9 cellular contexts compared by ENCODE assay signal in the genomic region with DNA sequence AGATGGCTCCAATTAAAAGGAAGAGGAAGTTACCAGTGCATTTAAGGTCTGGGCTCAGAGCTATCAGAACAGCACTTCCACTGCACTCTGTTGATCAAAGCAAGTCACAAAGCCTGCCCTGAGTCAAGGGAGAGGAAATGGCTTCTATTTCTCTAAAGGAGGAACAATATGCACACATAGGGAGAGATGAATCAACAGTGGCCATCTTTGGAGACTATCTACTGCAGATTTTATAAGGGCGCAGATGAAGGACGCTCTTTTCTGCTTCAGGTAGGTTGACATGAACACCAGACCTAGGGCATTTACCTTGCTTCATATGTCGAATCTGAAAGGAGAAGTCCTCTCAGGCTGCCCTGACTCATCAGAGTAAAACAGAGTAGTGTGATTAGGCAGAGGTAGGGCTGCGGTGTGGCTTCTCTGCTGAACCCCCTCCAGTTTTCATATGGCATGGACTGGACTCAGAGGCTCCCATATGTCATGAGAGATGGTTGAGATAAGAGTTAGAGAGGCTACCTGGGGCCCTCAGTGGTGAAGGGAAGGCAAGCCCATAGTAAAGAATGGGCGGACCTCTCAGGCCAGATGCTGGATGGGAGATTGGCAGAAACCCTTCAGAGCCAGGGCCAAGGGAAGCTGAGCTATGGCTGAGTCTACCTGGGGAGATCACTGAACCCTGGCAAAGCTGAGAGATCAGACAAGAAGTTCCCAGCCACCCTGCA.
DNase-seq lines count a peak whose midpoint lies in the region; ATAC-seq, FAIRE-seq and TF ChIP-seq lines count a peak whose summit lies in the region.
"Had no signal": no experiment of that assay in that cellular context is flagged by ENCODE, and none has a peak within 500 bp of the region (broad histone marks: within the 10 kb centered on the region; RNA-seq: fewer than 3 reads in every experiment).

No MANE protein-coding gene starts in this region.

- no peak overlapping the region for H3K4me3 Mint-ChIP-seq in dendritic cell treated with granulocyte-macrophage colony-stimulating factor and Interleukin-4, amounts not matched to agents 40 ng/mL and 50 ng/mL, for 4 days

- TF ChIP-seq CTCF in coronary artery (IDR thresholded peaks at IDR 0.05) (no peak), left lung (IDR thresholded peaks at IDR 0.05) (no peak), D721Med (IDR thresholded peaks at IDR 0.05; ENCODE audit: insufficient read depth, missing control alignments) (no peak)

- peaks cover 17 to 48% of the 10 kb centered on the region in 2 donors for H3K4me1 ChIP-seq in left lung

- H3K4me3 ChIP-seq in coronary artery: no peak overlapping the region
- no peak overlapping the region for H3K4me3 ChIP-seq in left lung

- no peaks in the 10 kb centered on the region for H3K9me3 Mint-ChIP-seq in dendritic cell treated with granulocyte-macrophage colony-stimulating factor and Interleukin-4, amounts not matched to agents 40 ng/mL and 50 ng/mL, for 4 days

- H3K27me3 Mint-ChIP-seq in dendritic cell treated with granulocyte-macrophage colony-stimulating factor and Interleukin-4, amounts not matched to agents 40 ng/mL and 50 ng/mL, for 4 days: no peaks in the 10 kb centered on the region

- DNase-seq in RPMI8226 (peak; percentile 5), coronary artery (ENCODE audit: low spot score) (no peak), left lung (no peak), NCI-H1930 (lab: John Stamatoyannopoulos, UW) (no peak), D721Med (ENCODE audit: insufficient read length, low spot score) (no peak)

- peaks cover 74% of the 10 kb centered on the region for H3K4me1 Mint-ChIP-seq in dendritic cell treated with granulocyte-macrophage colony-stimulating factor and Interleukin-4, amounts not matched to agents 40 ng/mL and 50 ng/mL, for 4 days (ENCODE audit: low read depth)

- intact Hi-C loops in dendritic cell treated with granulocyte-macrophage colony-stimulating factor and Interleukin-4, amounts not matched to agents 40 ng/mL and 50 ng/mL, for 4 days (cut with micrococcal nuclease): no loop called here
- intact Hi-C loops in left lung (cut with DNase I): no loop called here

- no peaks in the 10 kb centered on the region for H3K36me3 Mint-ChIP-seq in dendritic cell treated with granulocyte-macrophage colony-stimulating factor and Interleukin-4, amounts not matched to agents 40 ng/mL and 50 ng/mL, for 4 days (ENCODE audit: low read depth)

- peak overlapping the region; percentile 94 for H3K27ac Mint-ChIP-seq in dendritic cell treated with granulocyte-macrophage colony-stimulating factor and Interleukin-4, amounts not matched to agents 40 ng/mL and 50 ng/mL, for 4 days

- no peaks in the 10 kb centered on the region for H3K9me3 ChIP-seq in left lung

- FAIRE-seq in D721Med (lab: Jason Lieb, UNC): no peak

- H3K36me3 ChIP-seq in left lung: no peaks in the 10 kb centered on the region

- peak; percentile 66 for ATAC-seq in GM18858 (IDR thresholded peaks at IDR 0.05; ENCODE audit: unreplicated experiment)
- peak; percentile 93 for ATAC-seq in HG02852 (IDR thresholded peaks at IDR 0.05; ENCODE audit: unreplicated experiment)
- no peak for ATAC-seq in left lung

- no peaks in the 10 kb centered on the region for H3K27me3 ChIP-seq in left lung

- H3K27ac ChIP-seq in coronary artery (peak overlapping the region in 1 of 2 donors; percentile 61), left lung (peak overlapping the region in 1 of 2 donors; percentile 46)
- H3K27ac ChIP-seq: KMS-11 had no signal
